ENCODE assay signal across 4 cellular contexts in the genomic region with DNA sequence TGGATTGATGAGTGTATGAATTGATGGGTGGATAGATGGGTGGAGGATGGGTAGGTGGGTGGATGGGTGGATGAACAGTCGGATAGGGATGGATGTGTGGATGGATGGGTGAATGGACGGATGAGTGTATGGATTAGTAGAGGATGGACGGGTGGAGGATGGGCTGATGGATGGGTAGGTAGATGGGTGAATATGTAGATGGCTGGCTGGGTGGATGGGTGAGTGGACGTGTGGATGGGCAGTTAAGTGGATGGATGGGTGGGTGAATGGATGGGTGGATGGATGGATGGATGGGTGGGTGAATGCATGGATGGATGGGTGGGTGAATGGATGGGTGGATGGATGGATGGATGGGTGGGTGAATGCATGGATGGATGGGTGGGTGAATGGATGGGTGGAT. TPM values are rescaled to one million over a fixed set of nuclear protein-coding genes. Genes with fewer than 3 reads are reported as not detected.
"Had no signal": no experiment of that assay in that cellular context is flagged by ENCODE, and none has a peak within 500 bp of the region (broad histone marks: within the 10 kb centered on the region; RNA-seq: fewer than 3 reads in every experiment).

No MANE protein-coding gene starts in this region.

RNA-seq across cellular contexts. Expression of a gene that starts 15.6 kb away (rescaled TPM):
- total RNA-seq: M059J had no signal

RNA-seq across cellular contexts. Expression of a gene that starts 54.4 kb away (rescaled TPM):
- total RNA-seq: LHCN-M2, M059J, MCF 10A, NCI-H460 had no signal
